In the genomic region with DNA sequence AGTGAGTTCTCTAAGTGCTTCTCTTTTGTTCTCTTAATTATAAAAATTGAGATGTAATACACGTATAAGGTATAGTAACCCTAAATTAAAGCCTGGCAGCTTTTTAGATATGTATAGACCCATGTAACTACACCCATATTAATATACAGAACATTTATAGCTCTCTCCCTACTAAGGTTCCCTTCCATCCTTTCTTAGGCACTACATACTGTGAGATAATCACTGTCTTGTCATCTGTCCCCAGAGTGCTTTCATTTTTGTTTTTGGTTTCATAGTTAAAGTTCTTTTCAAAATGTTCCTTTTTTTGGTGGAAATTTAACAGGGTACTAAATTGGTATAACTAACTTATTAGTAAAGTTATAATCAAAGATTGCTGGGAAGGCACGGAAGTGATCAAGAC, we compare ENCODE assay signal across 19 cellular contexts. TPM values are rescaled to one million over a fixed set of nuclear protein-coding genes. Genes with fewer than 3 reads are reported as not detected.
DNase-seq lines count a peak whose midpoint lies in the region; ATAC-seq and TF ChIP-seq lines count a peak whose summit lies in the region.
"Had no signal": no experiment of that assay in that cellular context is flagged by ENCODE, and none has a peak within 500 bp of the region (broad histone marks: within the 10 kb centered on the region; RNA-seq: fewer than 3 reads in every experiment).

No MANE protein-coding gene starts in this region.

- intact Hi-C loops in activated naive CD4-positive, alpha-beta T cell treated with anti-CD3 and anti-CD28 coated beads for 36 hours (cut with micrococcal nuclease), result no loop called here

- peaks cover 6% of the 10 kb centered on the region for H3K4me1 Mint-ChIP-seq in activated naive CD4-positive, alpha-beta T cell treated with anti-CD3 and anti-CD28 coated beads, Interleukin-2, amount 10 ng/mL, durations not matched to agents 7 days and 5 days
- H3K4me1 Mint-ChIP-seq in activated naive CD4-positive, alpha-beta T cell treated with anti-CD3 and anti-CD28 coated beads for 36 hours (ENCODE audit: low read depth), result peaks cover 36% of the 10 kb centered on the region
- peaks cover 16% of the 10 kb centered on the region for H3K4me1 Mint-ChIP-seq in activated T-helper 17 cell treated with anti-CD3 and anti-CD28 coated beads, Interleukin-2, amount 50 U/mL, for 72 hours
- H3K4me1 Mint-ChIP-seq in osteocyte (ENCODE audit: unreplicated experiment), result peaks cover 17% of the 10 kb centered on the region

- no peak overlapping the region for H3K4me3 Mint-ChIP-seq in activated naive CD4-positive, alpha-beta T cell treated with anti-CD3 and anti-CD28 coated beads, Interleukin-2, amount 10 ng/mL, durations not matched to agents 7 days and 5 days
- H3K4me3 Mint-ChIP-seq in activated naive CD4-positive, alpha-beta T cell treated with anti-CD3 and anti-CD28 coated beads for 36 hours, result no peak overlapping the region
- no peak overlapping the region for H3K4me3 Mint-ChIP-seq in activated T-helper 17 cell treated with anti-CD3 and anti-CD28 coated beads, Interleukin-2, amount 50 U/mL, for 72 hours
- H3K4me3 Mint-ChIP-seq in osteocyte (ENCODE audit: unreplicated experiment), result no peak overlapping the region
- H3K4me3 Mint-ChIP-seq: GM23338 had no signal

- CTCF ChIA-PET in activated naive CD4-positive, alpha-beta T cell treated with anti-CD3 and anti-CD28 coated beads, Interleukin-2, amount 10 ng/mL, durations not matched to agents 7 days and 5 days (lab: Charles Lee), result no interaction called here
- CTCF ChIA-PET in activated naive CD4-positive, alpha-beta T cell treated with anti-CD3 and anti-CD28 coated beads for 36 hours (lab: Charles Lee), result no interaction called here

- TF ChIP-seq CTCF in osteocyte (IDR thresholded peaks at IDR 0.05), result no peak

- H3K36me3 Mint-ChIP-seq in activated naive CD4-positive, alpha-beta T cell treated with anti-CD3 and anti-CD28 coated beads, Interleukin-2, amount 10 ng/mL, durations not matched to agents 7 days and 5 days, result no peaks in the 10 kb centered on the region
- H3K36me3 Mint-ChIP-seq in activated naive CD4-positive, alpha-beta T cell treated with anti-CD3 and anti-CD28 coated beads for 36 hours (ENCODE audit: low read depth), result no peaks in the 10 kb centered on the region
- no peaks in the 10 kb centered on the region for H3K36me3 Mint-ChIP-seq in activated T-helper 17 cell treated with anti-CD3 and anti-CD28 coated beads, Interleukin-2, amount 50 U/mL, for 72 hours (ENCODE audit: low read depth)
- H3K36me3 Mint-ChIP-seq in osteocyte (ENCODE audit: unreplicated experiment), result no peaks in the 10 kb centered on the region

- ATAC-seq in activated T-helper 17 cell treated with anti-CD3 and anti-CD28 coated beads, Interleukin-2, amount 50 U/mL, for 72 hours (replicated peaks), result no peak
- ATAC-seq: GM23338, PC-3 had no signal

- no peaks in the 10 kb centered on the region for H3K9me3 Mint-ChIP-seq in activated naive CD4-positive, alpha-beta T cell treated with anti-CD3 and anti-CD28 coated beads, Interleukin-2, amount 10 ng/mL, durations not matched to agents 7 days and 5 days
- H3K9me3 Mint-ChIP-seq in activated naive CD4-positive, alpha-beta T cell treated with anti-CD3 and anti-CD28 coated beads for 36 hours, result no peaks in the 10 kb centered on the region
- H3K9me3 Mint-ChIP-seq in activated T-helper 17 cell treated with anti-CD3 and anti-CD28 coated beads, Interleukin-2, amount 50 U/mL, for 72 hours, result no peaks in the 10 kb centered on the region
- H3K9me3 Mint-ChIP-seq in osteocyte (ENCODE audit: unreplicated experiment), result peaks cover 1% of the 10 kb centered on the region
- H3K9me3 Mint-ChIP-seq: GM23338 had no signal

- no peaks in the 10 kb centered on the region for H3K27me3 Mint-ChIP-seq in activated naive CD4-positive, alpha-beta T cell treated with anti-CD3 and anti-CD28 coated beads, Interleukin-2, amount 10 ng/mL, durations not matched to agents 7 days and 5 days
- no peaks in the 10 kb centered on the region for H3K27me3 Mint-ChIP-seq in activated naive CD4-positive, alpha-beta T cell treated with anti-CD3 and anti-CD28 coated beads for 36 hours (ENCODE audit: low read depth)
- H3K27me3 Mint-ChIP-seq in activated T-helper 17 cell treated with anti-CD3 and anti-CD28 coated beads, Interleukin-2, amount 50 U/mL, for 72 hours, result no peaks in the 10 kb centered on the region
- H3K27me3 Mint-ChIP-seq in osteocyte (ENCODE audit: unreplicated experiment), result no peaks in the 10 kb centered on the region

- no peak for DNase-seq in activated naive CD4-positive, alpha-beta T cell treated with anti-CD3 and anti-CD28 coated beads, Interleukin-2, amount 10 ng/mL, durations not matched to agents 7 days and 5 days
- no peak for DNase-seq in activated naive CD4-positive, alpha-beta T cell treated with anti-CD3 and anti-CD28 coated beads for 36 hours
- DNase-seq in NCI-H69 (lab: John Stamatoyannopoulos, UW) (peak; percentile 25), osteocyte (ENCODE audit: extremely low spot score, unreplicated experiment) (no peak), NCI-H2107 treated with DMSO at 0.1 percent for 48 hours (lab: John Stamatoyannopoulos, UW; ENCODE audit: unreplicated experiment) (no peak), SW480 (ENCODE audit: low spot score) (no peak), COR-L47 (lab: John Stamatoyannopoulos, UW) (no peak)
- DNase-seq: EL, KG1, NCI-H1092, NCI-H1436, NCI-H1930, NCI-H226, NCI-H524, NCI-H82, PC-3, SHP77 treated with DMSO at 0.1 percent for 48 hours had no signal

- peak overlapping the region; percentile 33 for H3K27ac Mint-ChIP-seq in activated naive CD4-positive, alpha-beta T cell treated with anti-CD3 and anti-CD28 coated beads, Interleukin-2, amount 10 ng/mL, durations not matched to agents 7 days and 5 days
- no peak overlapping the region for H3K27ac Mint-ChIP-seq in activated naive CD4-positive, alpha-beta T cell treated with anti-CD3 and anti-CD28 coated beads for 36 hours
- peak overlapping the region; percentile 19 for H3K27ac Mint-ChIP-seq in activated T-helper 17 cell treated with anti-CD3 and anti-CD28 coated beads, Interleukin-2, amount 50 U/mL, for 72 hours
- H3K27ac Mint-ChIP-seq in osteocyte (ENCODE audit: unreplicated experiment), result peak overlapping the region; percentile 1
- H3K27ac Mint-ChIP-seq: GM23338 had no signal

RNA-seq across cellular contexts. Expression of gene MTMR3, which starts 49.1 kb away (rescaled TPM):
- total RNA-seq in activated naive CD4-positive, alpha-beta T cell treated with anti-CD3 and anti-CD28 coated beads for 36 hours, result 10 to 100 TPM; 26.0 to 27.1 TPM
- total RNA-seq in activated T-helper 17 cell treated with anti-CD3 and anti-CD28 coated beads, Interleukin-2, amount 50 U/mL, for 72 hours, result 10 to 100 TPM; 24.7 to 34.7 TPM
- total RNA-seq in osteocyte, result 41.2 and 42.5 TPM in 2 replicates
